Comparison of ENCODE assay signal across 2 cellular contexts in the genomic region with DNA sequence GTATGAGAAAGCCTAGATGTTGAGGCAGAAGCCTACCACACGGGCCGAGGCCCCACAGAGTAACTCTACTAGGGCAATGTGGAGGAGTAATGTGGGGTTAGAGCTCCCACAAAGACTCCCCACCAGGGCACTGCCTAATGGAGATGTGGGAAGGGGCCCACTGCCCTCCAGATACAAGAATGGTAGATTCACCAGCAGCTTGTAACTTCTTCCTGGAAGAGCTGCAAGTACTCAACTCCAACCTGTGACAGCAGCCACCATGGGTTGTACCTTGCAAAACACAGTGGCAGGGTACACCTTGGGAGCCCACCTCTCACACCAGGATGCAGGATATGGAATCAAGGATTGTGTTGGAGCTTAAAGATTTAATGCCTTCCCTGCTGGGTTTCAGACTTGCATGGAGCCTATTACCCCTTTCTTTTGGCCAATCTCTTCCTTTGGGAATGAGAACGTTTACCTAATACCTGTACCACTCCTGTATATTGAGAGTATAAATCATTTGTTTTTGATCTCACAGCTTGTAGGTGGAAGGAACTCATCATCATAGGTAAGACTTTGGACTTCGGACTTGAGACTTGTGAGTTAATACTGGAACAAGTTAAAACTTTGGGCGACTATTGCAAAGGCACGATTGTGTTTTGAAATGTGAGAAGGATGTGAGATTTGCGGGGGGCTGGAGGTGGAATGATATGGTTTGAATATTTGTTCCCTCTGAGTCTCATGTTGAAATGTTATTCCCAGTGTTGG.
A peak's percentile ranks its signal among the peaks of the same experiment; 100 is the strongest.
TF ChIP-seq lines count a peak whose summit lies in the region.

No MANE protein-coding gene starts in this region.

TF ChIP-seq in liver, 16 proteins besides CTCF, POLR2A, EP300 and RAD21:
- TF ChIP-seq JUND (IDR thresholded peaks at IDR 0.05), result peak in 1 of 2 donors; percentile 48
- TF ChIP-seq, protein P1, sequence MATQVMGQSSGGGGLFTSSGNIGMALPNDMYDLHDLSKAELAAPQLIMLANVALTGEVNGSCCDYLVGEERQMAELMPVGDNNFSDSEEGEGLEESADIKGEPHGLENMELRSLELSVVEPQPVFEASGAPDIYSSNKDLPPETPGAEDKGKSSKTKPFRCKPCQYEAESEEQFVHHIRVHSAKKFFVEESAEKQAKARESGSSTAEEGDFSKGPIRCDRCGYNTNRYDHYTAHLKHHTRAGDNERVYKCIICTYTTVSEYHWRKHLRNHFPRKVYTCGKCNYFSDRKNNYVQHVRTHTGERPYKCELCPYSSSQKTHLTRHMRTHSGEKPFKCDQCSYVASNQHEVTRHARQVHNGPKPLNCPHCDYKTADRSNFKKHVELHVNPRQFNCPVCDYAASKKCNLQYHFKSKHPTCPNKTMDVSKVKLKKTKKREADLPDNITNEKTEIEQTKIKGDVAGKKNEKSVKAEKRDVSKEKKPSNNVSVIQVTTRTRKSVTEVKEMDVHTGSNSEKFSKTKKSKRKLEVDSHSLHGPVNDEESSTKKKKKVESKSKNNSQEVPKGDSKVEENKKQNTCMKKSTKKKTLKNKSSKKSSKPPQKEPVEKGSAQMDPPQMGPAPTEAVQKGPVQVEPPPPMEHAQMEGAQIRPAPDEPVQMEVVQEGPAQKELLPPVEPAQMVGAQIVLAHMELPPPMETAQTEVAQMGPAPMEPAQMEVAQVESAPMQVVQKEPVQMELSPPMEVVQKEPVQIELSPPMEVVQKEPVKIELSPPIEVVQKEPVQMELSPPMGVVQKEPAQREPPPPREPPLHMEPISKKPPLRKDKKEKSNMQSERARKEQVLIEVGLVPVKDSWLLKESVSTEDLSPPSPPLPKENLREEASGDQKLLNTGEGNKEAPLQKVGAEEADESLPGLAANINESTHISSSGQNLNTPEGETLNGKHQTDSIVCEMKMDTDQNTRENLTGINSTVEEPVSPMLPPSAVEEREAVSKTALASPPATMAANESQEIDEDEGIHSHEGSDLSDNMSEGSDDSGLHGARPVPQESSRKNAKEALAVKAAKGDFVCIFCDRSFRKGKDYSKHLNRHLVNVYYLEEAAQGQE (IDR thresholded peaks at IDR 0.05), result no peak
- peak; percentile 39 for TF ChIP-seq HNF4G (IDR thresholded peaks at IDR 0.05)
- TF ChIP-seq NR2F2 (IDR thresholded peaks at IDR 0.05), result no peak
- TF ChIP-seq, protein P2, sequence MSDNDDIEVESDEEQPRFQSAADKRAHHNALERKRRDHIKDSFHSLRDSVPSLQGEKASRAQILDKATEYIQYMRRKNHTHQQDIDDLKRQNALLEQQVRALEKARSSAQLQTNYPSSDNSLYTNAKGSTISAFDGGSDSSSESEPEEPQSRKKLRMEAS (IDR thresholded peaks at IDR 0.05), result no peak
- TF ChIP-seq FOXA1 (IDR thresholded peaks at IDR 0.05), result no peak
- TF ChIP-seq GABPA (IDR thresholded peaks at IDR 0.05 in 1 of 2, conservative IDR thresholded peaks at IDR 0.05 in 1 of 2), result no peak
- TF ChIP-seq HNF4A (conservative IDR thresholded peaks at IDR 0.05), result peak; percentile 78 to 87
- peak; percentile 18 for TF ChIP-seq SP1 (IDR thresholded peaks at IDR 0.05)
- TF ChIP-seq, protein P3, sequence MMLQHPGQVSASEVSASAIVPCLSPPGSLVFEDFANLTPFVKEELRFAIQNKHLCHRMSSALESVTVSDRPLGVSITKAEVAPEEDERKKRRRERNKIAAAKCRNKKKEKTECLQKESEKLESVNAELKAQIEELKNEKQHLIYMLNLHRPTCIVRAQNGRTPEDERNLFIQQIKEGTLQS (IDR thresholded peaks at IDR 0.05), result peak; percentile 36
- TF ChIP-seq YY1 (IDR thresholded peaks at IDR 0.05), result no peak
- TF ChIP-seq, protein P4, sequence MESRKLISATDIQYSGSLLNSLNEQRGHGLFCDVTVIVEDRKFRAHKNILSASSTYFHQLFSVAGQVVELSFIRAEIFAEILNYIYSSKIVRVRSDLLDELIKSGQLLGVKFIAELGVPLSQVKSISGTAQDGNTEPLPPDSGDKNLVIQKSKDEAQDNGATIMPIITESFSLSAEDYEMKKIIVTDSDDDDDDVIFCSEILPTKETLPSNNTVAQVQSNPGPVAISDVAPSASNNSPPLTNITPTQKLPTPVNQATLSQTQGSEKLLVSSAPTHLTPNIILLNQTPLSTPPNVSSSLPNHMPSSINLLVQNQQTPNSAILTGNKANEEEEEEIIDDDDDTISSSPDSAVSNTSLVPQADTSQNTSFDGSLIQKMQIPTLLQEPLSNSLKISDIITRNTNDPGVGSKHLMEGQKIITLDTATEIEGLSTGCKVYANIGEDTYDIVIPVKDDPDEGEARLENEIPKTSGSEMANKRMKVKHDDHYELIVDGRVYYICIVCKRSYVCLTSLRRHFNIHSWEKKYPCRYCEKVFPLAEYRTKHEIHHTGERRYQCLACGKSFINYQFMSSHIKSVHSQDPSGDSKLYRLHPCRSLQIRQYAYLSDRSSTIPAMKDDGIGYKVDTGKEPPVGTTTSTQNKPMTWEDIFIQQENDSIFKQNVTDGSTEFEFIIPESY (IDR thresholded peaks at IDR 0.05), result no peak
- TF ChIP-seq FOXA2 (IDR thresholded peaks at IDR 0.05), result no peak
- TF ChIP-seq RXRA (IDR thresholded peaks at IDR 0.05), result no peak
- no peak for TF ChIP-seq EGR1 (IDR thresholded peaks at IDR 0.05; ENCODE audit: low read depth in 2 of 2)
- no peak for TF ChIP-seq TAF1 (conservative IDR thresholded peaks at IDR 0.05)

TF ChIP-seq in HepG2, 621 proteins besides CTCF, POLR2A, EP300 and RAD21:
- TF ChIP-seq CHCHD3 (CRISPR knock-in tag; IDR thresholded peaks at IDR 0.05) (no peak), ZNF615 (CRISPR knock-in tag; IDR thresholded peaks at IDR 0.05; ENCODE audit: borderline replicate concordance) (no peak), ZNF547 (CRISPR knock-in tag; IDR thresholded peaks at IDR 0.05) (no peak), ZNF33A (CRISPR knock-in tag; IDR thresholded peaks at IDR 0.05; ENCODE audit: borderline replicate concordance) (no peak), ASH2L (IDR thresholded peaks at IDR 0.05; ENCODE audit: insufficient read length, low read depth, low read length) (no peak)
- TF ChIP-seq, protein P5, sequence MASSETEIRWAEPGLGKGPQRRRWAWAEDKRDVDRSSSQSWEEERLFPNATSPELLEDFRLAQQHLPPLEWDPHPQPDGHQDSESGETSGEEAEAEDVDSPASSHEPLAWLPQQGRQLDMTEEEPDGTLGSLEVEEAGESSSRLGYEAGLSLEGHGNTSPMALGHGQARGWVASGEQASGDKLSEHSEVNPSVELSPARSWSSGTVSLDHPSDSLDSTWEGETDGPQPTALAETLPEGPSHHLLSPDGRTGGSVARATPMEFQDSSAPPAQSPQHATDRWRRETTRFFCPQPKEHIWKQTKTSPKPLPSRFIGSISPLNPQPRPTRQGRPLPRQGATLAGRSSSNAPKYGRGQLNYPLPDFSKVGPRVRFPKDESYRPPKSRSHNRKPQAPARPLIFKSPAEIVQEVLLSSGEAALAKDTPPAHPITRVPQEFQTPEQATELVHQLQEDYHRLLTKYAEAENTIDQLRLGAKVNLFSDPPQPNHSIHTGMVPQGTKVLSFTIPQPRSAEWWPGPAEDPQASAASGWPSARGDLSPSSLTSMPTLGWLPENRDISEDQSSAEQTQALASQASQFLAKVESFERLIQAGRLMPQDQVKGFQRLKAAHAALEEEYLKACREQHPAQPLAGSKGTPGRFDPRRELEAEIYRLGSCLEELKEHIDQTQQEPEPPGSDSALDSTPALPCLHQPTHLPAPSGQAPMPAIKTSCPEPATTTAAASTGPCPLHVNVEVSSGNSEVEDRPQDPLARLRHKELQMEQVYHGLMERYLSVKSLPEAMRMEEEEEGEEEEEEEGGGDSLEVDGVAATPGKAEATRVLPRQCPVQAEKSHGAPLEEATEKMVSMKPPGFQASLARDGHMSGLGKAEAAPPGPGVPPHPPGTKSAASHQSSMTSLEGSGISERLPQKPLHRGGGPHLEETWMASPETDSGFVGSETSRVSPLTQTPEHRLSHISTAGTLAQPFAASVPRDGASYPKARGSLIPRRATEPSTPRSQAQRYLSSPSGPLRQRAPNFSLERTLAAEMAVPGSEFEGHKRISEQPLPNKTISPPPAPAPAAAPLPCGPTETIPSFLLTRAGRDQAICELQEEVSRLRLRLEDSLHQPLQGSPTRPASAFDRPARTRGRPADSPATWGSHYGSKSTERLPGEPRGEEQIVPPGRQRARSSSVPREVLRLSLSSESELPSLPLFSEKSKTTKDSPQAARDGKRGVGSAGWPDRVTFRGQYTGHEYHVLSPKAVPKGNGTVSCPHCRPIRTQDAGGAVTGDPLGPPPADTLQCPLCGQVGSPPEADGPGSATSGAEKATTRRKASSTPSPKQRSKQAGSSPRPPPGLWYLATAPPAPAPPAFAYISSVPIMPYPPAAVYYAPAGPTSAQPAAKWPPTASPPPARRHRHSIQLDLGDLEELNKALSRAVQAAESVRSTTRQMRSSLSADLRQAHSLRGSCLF (CRISPR knock-in tag; IDR thresholded peaks at IDR 0.05; ENCODE audit: borderline replicate concordance), result no peak
- TF ChIP-seq, protein P6, sequence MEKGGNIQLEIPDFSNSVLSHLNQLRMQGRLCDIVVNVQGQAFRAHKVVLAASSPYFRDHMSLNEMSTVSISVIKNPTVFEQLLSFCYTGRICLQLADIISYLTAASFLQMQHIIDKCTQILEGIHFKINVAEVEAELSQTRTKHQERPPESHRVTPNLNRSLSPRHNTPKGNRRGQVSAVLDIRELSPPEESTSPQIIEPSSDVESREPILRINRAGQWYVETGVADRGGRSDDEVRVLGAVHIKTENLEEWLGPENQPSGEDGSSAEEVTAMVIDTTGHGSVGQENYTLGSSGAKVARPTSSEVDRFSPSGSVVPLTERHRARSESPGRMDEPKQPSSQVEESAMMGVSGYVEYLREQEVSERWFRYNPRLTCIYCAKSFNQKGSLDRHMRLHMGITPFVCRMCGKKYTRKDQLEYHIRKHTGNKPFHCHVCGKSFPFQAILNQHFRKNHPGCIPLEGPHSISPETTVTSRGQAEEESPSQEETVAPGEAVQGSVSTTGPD (CRISPR knock-in tag; IDR thresholded peaks at IDR 0.05), result no peak
TF ChIP-seq in HepG2: peak in this region for 0.
